Comparison of ENCODE assay signal across 26 cellular contexts in genomic region chr5:125722550-125722949, GRCh38.
DNase-seq lines count a peak whose midpoint lies in the region; FAIRE-seq and TF ChIP-seq lines count a peak whose summit lies in the region.
"Had no signal": no experiment of that assay in that cellular context is flagged by ENCODE, and none has a peak within 500 bp of the region (broad histone marks: within the 10 kb centered on the region; RNA-seq: fewer than 3 reads in every experiment).

No MANE protein-coding gene starts in this region.

- H3K4me1 ChIP-seq in HAP-1, result peaks cover 12% of the 10 kb centered on the region

- DNase-seq in MG63, result peak; percentile 43
- DNase-seq in brain microvascular endothelial cell, result peak; percentile 5
- DNase-seq in fibroblast of mammary gland (ENCODE audit: low read depth), result peak; percentile 17
- no peak for DNase-seq in HAP-1 (ENCODE audit: low spot score in 2 of 2)
- no peak for DNase-seq in GM20000 (ENCODE audit: low spot score)
- no peak for DNase-seq in frontal cortex (ENCODE audit: low spot score in 2 of 2)
- no peak for DNase-seq in GF-D8 (lab: John Stamatoyannopoulos, UW)
- DNase-seq: C1 segment of cervical spinal cord; CD4-positive, alpha-beta memory T cell; COR-L47; DMS53; Kasumi-1; MV-4-11; NCI-H1105; NCI-H1436 treated with DMSO at 0.1 percent for 48 hours; NCI-H187 treated with DMSO at 0.1 percent for 48 hours; NCI-H2107; NCI-H524 treated with DMSO at 0.1 percent for 48 hours; NCI-H82; NK-92 treated with Interleukin-12 subunit alpha and Interleukin-12 subunit beta, amount 100 ng/mL, for 24 hours; PC-3 had no signal

- H3K27me3 ChIP-seq in MG63, result no peaks in the 10 kb centered on the region
- no peaks in the 10 kb centered on the region for H3K27me3 ChIP-seq in brain microvascular endothelial cell (replicated peaks)
- H3K27me3 ChIP-seq in HAP-1 (ENCODE audit: low read depth), result no peaks in the 10 kb centered on the region
- H3K27me3 ChIP-seq: SJSA1 had no signal

- no peaks in the 10 kb centered on the region for H3K9me3 ChIP-seq in MG63
- no peaks in the 10 kb centered on the region for H3K9me3 ChIP-seq in HAP-1
- H3K9me3 ChIP-seq: SJSA1 had no signal

- H3K27ac ChIP-seq in brain microvascular endothelial cell, result no peak overlapping the region
- H3K27ac ChIP-seq: SJSA1 had no signal

- in situ Hi-C loops in brain microvascular endothelial cell (cut with HindIII; ENCODE audit: low pct_ligation_motif_present, low sequenced_read_pairs), result no loop called here
- in situ Hi-C loops in HAP-1 (cut with MboI; ENCODE audit: low sequenced_read_pairs), result no loop called here

- FAIRE-seq in frontal cortex (lab: Jason Lieb, UNC), result no peak
- FAIRE-seq: GM12878, H1, HepG2, K562 had no signal

- TF ChIP-seq CTCF in brain microvascular endothelial cell (IDR thresholded peaks at IDR 0.05; ENCODE audit: low read depth, low read length, missing control alignments) (no peak), fibroblast of mammary gland (conservative IDR thresholded peaks at IDR 0.05; ENCODE audit: control insufficient read depth, insufficient read depth, low read depth, low read length) (no peak), GM20000 (IDR thresholded peaks at IDR 0.05; ENCODE audit: extremely low read depth, missing control alignments) (no peak)

- no peak overlapping the region for H3K4me3 ChIP-seq in MG63
- no peak overlapping the region for H3K4me3 ChIP-seq in brain microvascular endothelial cell (ENCODE audit: low read depth, low read length)
- no peak overlapping the region for H3K4me3 ChIP-seq in fibroblast of mammary gland (ENCODE audit: control insufficient read depth, low read depth, low read length)
- H3K4me3 ChIP-seq in HAP-1, result no peak overlapping the region
- H3K4me3 ChIP-seq: GM12878, K562, SJSA1 had no signal

- no peaks in the 10 kb centered on the region for H3K36me3 ChIP-seq in MG63
- H3K36me3 ChIP-seq in brain microvascular endothelial cell (replicated peaks), result no peaks in the 10 kb centered on the region
- H3K36me3 ChIP-seq in HAP-1 (replicated peaks), result no peaks in the 10 kb centered on the region
- H3K36me3 ChIP-seq: SJSA1 had no signal

Comparison
In these comparisons a context has a peak if more than half of its experiments do, and no peak if none do; other contexts are left out.
1. DNase-seq: peak in MG63 (single experiment), brain microvascular endothelial cell (single experiment) and fibroblast of mammary gland (single experiment); none in HAP-1 (0 of 2), GM20000 (single experiment), frontal cortex (0 of 2) and GF-D8 (single experiment).